In genomic region chr7:44078521-44078920, GRCh38 we compare ENCODE assay signal across 17 cellular contexts. TPM values are rescaled to one million over a fixed set of nuclear protein-coding genes. Genes with fewer than 3 reads are reported as not detected.
DNase-seq lines count a peak whose midpoint lies in the region; TF ChIP-seq lines count a peak whose summit lies in the region.
"Had no signal": no experiment of that assay in that cellular context is flagged by ENCODE, and none has a peak within 500 bp of the region (broad histone marks: within the 10 kb centered on the region; RNA-seq: fewer than 3 reads in every experiment).

No MANE protein-coding gene starts in this region.

- H3K4me1 ChIP-seq in osteoblast (ENCODE audit: insufficient read depth, low read length) (peaks cover 12% of the 10 kb centered on the region), vagina (peaks cover 41% of the 10 kb centered on the region)

- no peak overlapping the region for H3K4me3 Mint-ChIP-seq in HFFc6
- H3K4me3 Mint-ChIP-seq in activated CD4-positive, alpha-beta memory T cell treated with anti-CD3 and anti-CD28 coated beads, Interleukin-2, amount 10 ng/mL, durations not matched to agents 7 days and 5 days = no peak overlapping the region

- intact Hi-C loops in vagina (cut with DNase I) = loop anchor here (5.0 to 10.0 kb wide), 2 partner anchors 39 to 116 kb away; no protein-coding TSS in a partner anchor

- no peaks in the 10 kb centered on the region for H4K20me1 ChIP-seq in osteoblast (ENCODE audit: insufficient read depth, low read length)

- H3K27ac Mint-ChIP-seq in HFFc6 = 0 out of 2 replicates have a peak overlapping the region, but pooled peaks have one; percentile 5
- no peak overlapping the region for H3K27ac Mint-ChIP-seq in activated CD4-positive, alpha-beta memory T cell treated with anti-CD3 and anti-CD28 coated beads, Interleukin-2, amount 10 ng/mL, durations not matched to agents 7 days and 5 days

- peaks cover 30% of the 10 kb centered on the region for H3K36me3 Mint-ChIP-seq in HFFc6 (ENCODE audit: low read depth)
- peaks cover 50% of the 10 kb centered on the region for H3K36me3 Mint-ChIP-seq in activated CD4-positive, alpha-beta memory T cell treated with anti-CD3 and anti-CD28 coated beads, Interleukin-2, amount 10 ng/mL, durations not matched to agents 7 days and 5 days (ENCODE audit: low read depth)

- CTCF ChIA-PET in activated CD4-positive, alpha-beta memory T cell treated with anti-CD3 and anti-CD28 coated beads, Interleukin-2, amount 10 ng/mL, durations not matched to agents 7 days and 5 days (lab: Charles Lee) = interaction anchor here (0.9 kb wide), 1 partner anchor 45 kb away, joined by 3 read pairs; the partner anchor contains the start of gene POLD2

- H3K9me3 ChIP-seq in osteoblast (ENCODE audit: low read depth, low read length) = no peaks in the 10 kb centered on the region
- H3K9me3 ChIP-seq in vagina = no peaks in the 10 kb centered on the region

- no peak for DNase-seq in HFFc6
- DNase-seq in epithelial cell of proximal tubule (ENCODE audit: low read depth) = peak; percentile 69
- DNase-seq in osteoblast (ENCODE audit: insufficient read length, low spot score, missing footprints) = peak; percentile 59
- DNase-seq in vagina (ENCODE audit: extremely low spot score in 2 of 2) = no peak
- no peak for DNase-seq in effector CD8-positive, alpha-beta T cell (lab: John Stamatoyannopoulos, UW)
- no peak for DNase-seq in pons (ENCODE audit: low spot score)
- no peak for DNase-seq in activated CD4-positive, alpha-beta memory T cell treated with anti-CD3 and anti-CD28 coated beads, Interleukin-2, amount 10 ng/mL, durations not matched to agents 7 days and 5 days
- DNase-seq: activated CD4-positive, CD25-positive, alpha-beta regulatory T cell treated with anti-CD3 and anti-CD28 coated beads, Interleukin-2, amount 50 U/mL, for 72 hours; DMS 273 treated with DMSO at 0.1 percent for 48 hours; foreskin melanocyte; NK-92 treated with Interleukin-12 subunit alpha and Interleukin-12 subunit beta, amount 100 ng/mL, for 24 hours; stimulated activated naive CD4-positive, alpha-beta T cell treated with Interleukin-2 at 50 U/mL for 16 hours had no signal

- TF ChIP-seq POLR2A in vagina (IDR thresholded peaks at IDR 0.05) = no peak

- POLR2A ChIA-PET in activated CD4-positive, alpha-beta memory T cell treated with anti-CD3 and anti-CD28 coated beads, Interleukin-2, amount 10 ng/mL, durations not matched to agents 7 days and 5 days (lab: Charles Lee) = interaction anchor here (0.9 to 4.6 kb wide), 2 partner anchors 11 to 34 kb away, joined by 4 to 42 read pairs; partner anchors contain the start of gene DBNL

- peaks cover 36% of the 10 kb centered on the region for H3K4me1 Mint-ChIP-seq in HFFc6 (ENCODE audit: low read depth)
- H3K4me1 Mint-ChIP-seq in activated CD4-positive, alpha-beta memory T cell treated with anti-CD3 and anti-CD28 coated beads, Interleukin-2, amount 10 ng/mL, durations not matched to agents 7 days and 5 days = peaks cover 40% of the 10 kb centered on the region

- H3K27ac ChIP-seq in 22Rv1 (0 out of 2 replicates have a peak overlapping the region, but pooled peaks have one; percentile 10), osteoblast (ENCODE audit: low read depth, low read length) (no peak overlapping the region), vagina (no peak overlapping the region)
- H3K27ac ChIP-seq: KMS-11 had no signal

- H3K9me3 Mint-ChIP-seq in HFFc6 = no peaks in the 10 kb centered on the region
- no peaks in the 10 kb centered on the region for H3K9me3 Mint-ChIP-seq in activated CD4-positive, alpha-beta memory T cell treated with anti-CD3 and anti-CD28 coated beads, Interleukin-2, amount 10 ng/mL, durations not matched to agents 7 days and 5 days

- H3K79me2 ChIP-seq in osteoblast (ENCODE audit: insufficient read depth, low read length) = peaks cover 14% of the 10 kb centered on the region

- no peak overlapping the region for H2AFZ ChIP-seq in osteoblast (ENCODE audit: low read length)

- no peak overlapping the region for H3K4me2 ChIP-seq in osteoblast (ENCODE audit: insufficient read depth, low read length)
- H3K4me2 ChIP-seq: KMS-11, smooth muscle cell had no signal

- H3K27me3 ChIP-seq in osteoblast (ENCODE audit: insufficient read depth, low read length) (no peaks in the 10 kb centered on the region), vagina (no peaks in the 10 kb centered on the region)

- H3K4me3 ChIP-seq in epithelial cell of proximal tubule (ENCODE audit: low read depth, low read length) = no peak overlapping the region
- H3K4me3 ChIP-seq in osteoblast (ENCODE audit: insufficient read depth, low read length) = no peak overlapping the region
- no peak overlapping the region for H3K4me3 ChIP-seq in vagina
- H3K4me3 ChIP-seq: smooth muscle cell had no signal

- H3K36me3 ChIP-seq in osteoblast (ENCODE audit: insufficient read depth, low read length) (peaks cover 46% of the 10 kb centered on the region), vagina (peaks cover 0 to 47% of the 10 kb centered on the region in 2 donors)

- H3K27me3 Mint-ChIP-seq in HFFc6 (ENCODE audit: insufficient read depth) = 0 out of 2 replicates have a peak, but pooled peaks cover 1% of the 10 kb centered on the region
- no peaks in the 10 kb centered on the region for H3K27me3 Mint-ChIP-seq in activated CD4-positive, alpha-beta memory T cell treated with anti-CD3 and anti-CD28 coated beads, Interleukin-2, amount 10 ng/mL, durations not matched to agents 7 days and 5 days

- TF ChIP-seq CTCF in 22Rv1 (IDR thresholded peaks at IDR 0.05) (no peak), HFFc6 (IDR thresholded peaks at IDR 0.05) (no peak), epithelial cell of proximal tubule (conservative IDR thresholded peaks at IDR 0.05; ENCODE audit: low read depth, low read length) (no peak), osteoblast (IDR thresholded peaks at IDR 0.05; ENCODE audit: extremely low read depth, low read depth, low read length) (no peak), vagina (IDR thresholded peaks at IDR 0.05) (no peak)

RNA-seq across cellular contexts. Expression of gene POLM, which starts 3.8 kb away (rescaled TPM):
- total RNA-seq in HFFc6 (2021; fragmentation: NEBNext Ultra II Directional; extraction: Animal tissue kit (Norgen Biotek cat#: 25700)) = 10 to 100 TPM; 11.4 to 14.3 (median 12.1) TPM
- 8.0 and 19.1 TPM in 2 replicates for total RNA-seq in epithelial cell of proximal tubule
- 35.9 and 40.9 TPM in 2 replicates for total RNA-seq in osteoblast
- 31.4 TPM for total RNA-seq in vagina
- total RNA-seq in activated CD4-positive, alpha-beta memory T cell treated with anti-CD3 and anti-CD28 coated beads, Interleukin-2, amount 10 ng/mL, durations not matched to agents 7 days and 5 days = 10 to 100 TPM; 29.4 to 30.7 TPM

RNA-seq across cellular contexts. Expression of gene PGAM2, which starts 13.2 kb away (rescaled TPM):
- total RNA-seq in HFFc6 (2021; fragmentation: NEBNext Ultra II Directional; extraction: Animal tissue kit (Norgen Biotek cat#: 25700)) = under 1 TPM in 4 of 6 experiments, not detected in 2; 0.26 to 0.51 (median 0.35) TPM
- not detected in 2 replicates for total RNA-seq in epithelial cell of proximal tubule
- 0.29 and 0.36 TPM in 2 replicates for total RNA-seq in osteoblast
- not detected for total RNA-seq in vagina
- total RNA-seq in activated CD4-positive, alpha-beta memory T cell treated with anti-CD3 and anti-CD28 coated beads, Interleukin-2, amount 10 ng/mL, durations not matched to agents 7 days and 5 days = under 1 TPM in 1 of 2 experiments, not detected in 1; 0.43 TPM
- total RNA-seq: endothelial cell of umbilical vein, mesenteric fat pad, smooth muscle cell had no signal

RNA-seq across cellular contexts. Expression of gene AEBP1, which starts 25.6 kb away (rescaled TPM):
- 10 to 100 TPM; 69.7 to 83.2 (median 76.4) TPM for total RNA-seq in HFFc6 (2021; fragmentation: NEBNext Ultra II Directional; extraction: Animal tissue kit (Norgen Biotek cat#: 25700))
- total RNA-seq in epithelial cell of proximal tubule (37.3 and 78.4 TPM in 2 replicates), osteoblast (219 and 267 TPM in 2 replicates), vagina (321 TPM)
- under 1 TPM; 0.30 to 0.38 TPM for total RNA-seq in activated CD4-positive, alpha-beta memory T cell treated with anti-CD3 and anti-CD28 coated beads, Interleukin-2, amount 10 ng/mL, durations not matched to agents 7 days and 5 days

RNA-seq across cellular contexts. Expression of gene DBNL, which starts 34.0 kb away (rescaled TPM):
- total RNA-seq in HFFc6 (2021; fragmentation: NEBNext Ultra II Directional; extraction: Animal tissue kit (Norgen Biotek cat#: 25700)) = 100 to 1,000 TPM; 146 to 167 (median 153) TPM
- total RNA-seq in epithelial cell of proximal tubule (97.7 and 151 TPM in 2 replicates), osteoblast (97.5 and 105 TPM in 2 replicates), vagina (100 TPM)
- total RNA-seq in activated CD4-positive, alpha-beta memory T cell treated with anti-CD3 and anti-CD28 coated beads, Interleukin-2, amount 10 ng/mL, durations not matched to agents 7 days and 5 days = 100 to 1,000 TPM; 175 to 176 TPM

RNA-seq across cellular contexts. Expression of gene POLD2, which starts 44.8 kb away (rescaled TPM):
- 100 to 1,000 TPM; 154 to 210 (median 183) TPM for total RNA-seq in HFFc6 (2021; fragmentation: NEBNext Ultra II Directional; extraction: Animal tissue kit (Norgen Biotek cat#: 25700))
- total RNA-seq in epithelial cell of proximal tubule = 92.7 and 160 TPM in 2 replicates
- 69.2 and 80.3 TPM in 2 replicates for total RNA-seq in osteoblast
- total RNA-seq in vagina = 42.0 TPM
- total RNA-seq in activated CD4-positive, alpha-beta memory T cell treated with anti-CD3 and anti-CD28 coated beads, Interleukin-2, amount 10 ng/mL, durations not matched to agents 7 days and 5 days = 10 to 100 TPM; 82.3 to 84.6 TPM

Comparison
In these comparisons a context has a peak if more than half of its experiments do, and no peak if none do; other contexts are left out.
1. DNase-seq: peak in epithelial cell of proximal tubule (single experiment) and osteoblast (single experiment); none in HFFc6 (single experiment), vagina (0 of 2), effector CD8-positive, alpha-beta T cell (single experiment), pons (single experiment) and activated CD4-positive, alpha-beta memory T cell treated with anti-CD3 and anti-CD28 coated beads, Interleukin-2, amount 10 ng/mL, durations not matched to agents 7 days and 5 days (single experiment).
2. RNA of gene AEBP1, which starts 25.6 kb away (total RNA-seq): 321 TPM in vagina (single experiment), 219 to 267 TPM in osteoblast, 37.3 to 78.4 TPM in epithelial cell of proximal tubule and 69.7 to 83.2 TPM in HFFc6; 0.30 to 0.38 TPM in activated CD4-positive, alpha-beta memory T cell treated with anti-CD3 and anti-CD28 coated beads, Interleukin-2, amount 10 ng/mL, durations not matched to agents 7 days and 5 days; every median in the first group is over 10 times any median in the second.